1 cellular context compared by ENCODE assay signal in the genomic region with DNA sequence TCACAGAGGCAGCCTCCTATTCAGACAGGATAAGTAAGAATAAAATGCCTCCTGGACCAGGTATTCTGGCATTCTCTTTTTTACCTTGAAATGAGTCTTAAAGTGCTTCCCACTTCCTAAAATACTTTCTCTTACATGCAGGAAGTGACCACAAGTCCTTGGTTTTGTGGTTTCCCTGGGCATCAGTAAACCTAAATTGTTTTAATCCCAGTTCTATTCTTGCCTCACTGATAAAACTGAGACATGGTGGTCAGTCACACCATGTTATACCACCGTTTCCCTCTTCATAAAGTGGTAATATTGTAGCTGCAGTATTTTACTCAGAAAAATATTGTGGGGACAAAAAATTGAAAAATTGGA.
A peak's percentile ranks its signal among the peaks of the same experiment; 100 is the strongest.
TF ChIP-seq lines count a peak whose summit lies in the region.

No MANE protein-coding gene starts in this region.

TF ChIP-seq in GM12878, 131 proteins besides CTCF, POLR2A, EP300 and RAD21:
- TF ChIP-seq EED (IDR thresholded peaks at IDR 0.05; ENCODE audit: low read depth): 0 out of 2 replicates have a peak, but pooled peaks have one; percentile 20
- TF ChIP-seq IKZF2 (IDR thresholded peaks at IDR 0.05): 0 out of 4 replicates have a peak, but pooled peaks of 1 of the 2 experiments have one; percentile 13
- TF ChIP-seq CBFB (IDR thresholded peaks at IDR 0.05; ENCODE audit: low read depth): peak; percentile 37; the same call in 1 of the 2 replicates
- TF ChIP-seq SIN3A (IDR thresholded peaks at IDR 0.05; ENCODE audit: low read depth, low read length): no peak
- peak; percentile 83 for TF ChIP-seq RUNX3 (IDR thresholded peaks at IDR 0.05; ENCODE audit: low read length)
- no peak for TF ChIP-seq IRF4 (IDR thresholded peaks at IDR 0.05; ENCODE audit: low read depth, low read length)
TF ChIP-seq in GM12878: peak in this region for 4.
